Comparison of ENCODE assay signal across 17 cellular contexts in genomic region chr4:159035570-159035969, GRCh38.
A peak's percentile ranks its signal among the peaks of the same experiment; 100 is the strongest.
DNase-seq lines count a peak whose midpoint lies in the region; ATAC-seq lines count a peak whose summit lies in the region.
"Had no signal": no experiment of that assay in that cellular context is flagged by ENCODE, and none has a peak within 500 bp of the region (broad histone marks: within the 10 kb centered on the region; RNA-seq: fewer than 3 reads in every experiment).

No MANE protein-coding gene starts in this region.

- no peaks in the 10 kb centered on the region for H3K36me3 ChIP-seq in SJCRH30
- H3K36me3 ChIP-seq: cardiac muscle cell, tibial nerve had no signal

- H3K9me3 ChIP-seq in SJCRH30 (replicated peaks): no peaks in the 10 kb centered on the region
- H3K9me3 ChIP-seq: tibial nerve had no signal

- H3K4me1 ChIP-seq in SJCRH30: no peaks in the 10 kb centered on the region
- H3K4me1 ChIP-seq: parathyroid adenoma, tibial nerve had no signal

- no peak overlapping the region for H3K27ac ChIP-seq in SJCRH30
- H3K27ac ChIP-seq: cardiac muscle cell, parathyroid adenoma, tibial nerve had no signal

- no peak overlapping the region for H3K4me3 ChIP-seq in SJCRH30
- H3K4me3 ChIP-seq: cardiac muscle cell, tibial nerve had no signal

- ATAC-seq in GM19035 (IDR thresholded peaks at IDR 0.05; ENCODE audit: unreplicated experiment) (peak; percentile 76), GM21717 (IDR thresholded peaks at IDR 0.05; ENCODE audit: unreplicated experiment) (peak; percentile 66), HG03175 (IDR thresholded peaks at IDR 0.05; ENCODE audit: unreplicated experiment) (peak; percentile 58)
- ATAC-seq: activated naive CD4-positive, alpha-beta T cell treated with anti-CD3 and anti-CD28 coated beads, Interleukin-2, amount 50 U/mL, for 72 hours had no signal

- no peaks in the 10 kb centered on the region for H3K27me3 ChIP-seq in SJCRH30
- H3K27me3 ChIP-seq: cardiac muscle cell, tibial nerve had no signal

- DNase-seq in NCI-H69 (lab: John Stamatoyannopoulos, UW): peak; percentile 83
- DNase-seq in NCI-H1105 (lab: John Stamatoyannopoulos, UW): no peak
- DNase-seq in SJCRH30: no peak
- DNase-seq in occipital lobe (lab: John Stamatoyannopoulos, UW): no peak
- DNase-seq in SW 1271 (lab: John Stamatoyannopoulos, UW): no peak
- DNase-seq: CD4-positive, CD25-positive, alpha-beta regulatory T cell; IMR-90; kidney; NCI-H1092 treated with DMSO at 0.1 percent for 48 hours; Right ventricle myocardium superior had no signal
